In the genomic region with DNA sequence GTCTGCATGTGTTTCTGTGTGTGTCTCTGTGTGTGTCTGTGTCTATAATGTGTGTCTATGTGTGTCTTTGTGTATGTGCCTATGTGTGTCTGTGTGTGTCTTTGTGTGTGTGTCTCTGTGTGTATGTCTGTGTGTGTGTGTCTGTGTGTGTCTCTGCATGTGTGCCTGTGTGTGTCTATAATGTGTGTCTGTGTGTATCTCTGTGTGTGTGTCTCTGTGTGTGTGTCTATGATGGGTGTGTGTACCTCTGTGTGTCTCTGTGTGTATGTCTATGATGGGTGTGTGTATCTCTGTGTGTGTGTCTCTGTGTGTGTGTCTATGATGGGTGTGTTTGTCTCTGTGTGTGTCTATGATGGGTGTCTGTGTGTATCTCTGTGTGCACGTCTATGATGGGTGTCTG, we compare ENCODE assay signal across 18 cellular contexts.
DNase-seq lines count a peak whose midpoint lies in the region; ATAC-seq, FAIRE-seq and TF ChIP-seq lines count a peak whose summit lies in the region.
"Had no signal": no experiment of that assay in that cellular context is flagged by ENCODE, and none has a peak within 500 bp of the region (broad histone marks: within the 10 kb centered on the region; RNA-seq: fewer than 3 reads in every experiment).

No MANE protein-coding gene starts in this region.

- H3K27me3 ChIP-seq in right atrium auricular region = no peaks in the 10 kb centered on the region
- H3K27me3 ChIP-seq in tibial nerve = no peaks in the 10 kb centered on the region

- TF ChIP-seq EP300 in tibial nerve (IDR thresholded peaks at IDR 0.05) = no peak

- intact Hi-C loops in cardiac septum (cut with DNase I) = no loop called here

- H3K9me3 Mint-ChIP-seq in natural killer cell treated with Interleukin-12 subunit alpha and Interleukin-12 subunit beta and Interleukin-15 and Interleukin-18, amount 100 ng/mL, for 72 hours = no peaks in the 10 kb centered on the region
- H3K9me3 Mint-ChIP-seq: GM23338 had no signal

- CTCF ChIA-PET in HEK293T (lab: Yijun Ruan, JAX) = no interaction called here

- ATAC-seq in natural killer cell treated with Interleukin-12 subunit alpha and Interleukin-12 subunit beta and Interleukin-15 and Interleukin-18, amount 100 ng/mL, for 72 hours = peak; percentile 10 to 20
- ATAC-seq: GM23338 had no signal

- H3K36me3 Mint-ChIP-seq in natural killer cell treated with Interleukin-12 subunit alpha and Interleukin-12 subunit beta and Interleukin-15 and Interleukin-18, amount 100 ng/mL, for 72 hours = no peaks in the 10 kb centered on the region

- WGBS in tibial nerve, 2 donors = 71 to 73% methylated on average over 1 of the region's 1 CpG

- H3K9me3 ChIP-seq in right atrium auricular region (no peaks in the 10 kb centered on the region), tibial nerve (no peaks in the 10 kb centered on the region)

- DNase-seq in cardiac septum (ENCODE audit: low spot score) (peak; percentile 5), right atrium auricular region (ENCODE audit: low spot score) (no peak), activated T-cell treated with anti-CD3 and anti-CD28 coated beads for 4 hours (no peak), NCI-H187 treated with DMSO at 0.1 percent for 48 hours (lab: John Stamatoyannopoulos, UW) (no peak), tibial nerve (ENCODE audit: low spot score in 2 of 2) (no peak), HEK293T (ENCODE audit: extremely low spot score) (no peak)
- no peak for DNase-seq in natural killer cell treated with Interleukin-12 subunit alpha and Interleukin-12 subunit beta and Interleukin-15 and Interleukin-18, amount 100 ng/mL, for 72 hours (ENCODE audit: low spot score)
- DNase-seq: NCI-H1092 treated with DMSO at 0.1 percent for 48 hours, NCI-H2081 treated with DMSO at 0.1 percent for 48 hours, NCI-H510A, NCI-H774, Right ventricle myocardium superior had no signal

- H3K4me1 Mint-ChIP-seq in natural killer cell treated with Interleukin-12 subunit alpha and Interleukin-12 subunit beta and Interleukin-15 and Interleukin-18, amount 100 ng/mL, for 72 hours (ENCODE audit: low read depth in 2 of 2) = no peaks in the 10 kb centered on the region
- H3K4me1 Mint-ChIP-seq: B cell had no signal

- no peak overlapping the region for H3K27ac Mint-ChIP-seq in natural killer cell treated with Interleukin-12 subunit alpha and Interleukin-12 subunit beta and Interleukin-15 and Interleukin-18, amount 100 ng/mL, for 72 hours
- H3K27ac Mint-ChIP-seq: B cell, GM23338 had no signal

- H3K27ac ChIP-seq in right atrium auricular region (no peak overlapping the region), tibial nerve (no peak overlapping the region)
- H3K27ac ChIP-seq: HL-60 had no signal

- POLR2A ChIA-PET in HEK293T (lab: Yijun Ruan, JAX) = no interaction called here

- H3K4me1 ChIP-seq in right atrium auricular region (no peaks in the 10 kb centered on the region), tibial nerve (no peaks in the 10 kb centered on the region)

- H3K4me3 Mint-ChIP-seq in natural killer cell treated with Interleukin-12 subunit alpha and Interleukin-12 subunit beta and Interleukin-15 and Interleukin-18, amount 100 ng/mL, for 72 hours = no peak overlapping the region
- H3K4me3 Mint-ChIP-seq: B cell, GM23338 had no signal

- H3K4me3 ChIP-seq in right atrium auricular region (no peak overlapping the region), tibial nerve (no peak overlapping the region)
- H3K4me3 ChIP-seq: GM23338 had no signal

- FAIRE-seq in colon (lab: Jason Lieb, UNC) = peak; percentile 75
- FAIRE-seq: G401.6, RCC 7860 had no signal

- H3K27me3 Mint-ChIP-seq in natural killer cell treated with Interleukin-12 subunit alpha and Interleukin-12 subunit beta and Interleukin-15 and Interleukin-18, amount 100 ng/mL, for 72 hours = peaks cover 0 to under 1% of the 10 kb centered on the region in 2 donors

- H3K36me3 ChIP-seq in right atrium auricular region (no peaks in the 10 kb centered on the region), tibial nerve (no peaks in the 10 kb centered on the region)

- TF ChIP-seq CTCF in right atrium auricular region (IDR thresholded peaks at IDR 0.05) (no peak), tibial nerve (IDR thresholded peaks at IDR 0.05) (no peak)

- TF ChIP-seq POLR2A in tibial nerve (IDR thresholded peaks at IDR 0.05) = no peak

TF ChIP-seq in HEK293T, 16 proteins besides CTCF, POLR2A, EP300 and RAD21:
- no peak for TF ChIP-seq ELF4 (IDR thresholded peaks at IDR 0.05)
- no peak; the same call in 1 of the 2 replicates for TF ChIP-seq CTBP1 (IDR thresholded peaks at IDR 0.05; ENCODE audit: borderline replicate concordance)
- TF ChIP-seq BHLHE40 (IDR thresholded peaks at IDR 0.05; ENCODE audit: borderline replicate concordance) = no peak
- TF ChIP-seq ZNF384 (IDR thresholded peaks at IDR 0.05) = no peak
- no peak for TF ChIP-seq FOXM1 (IDR thresholded peaks at IDR 0.05; ENCODE audit: borderline replicate concordance)
- TF ChIP-seq, protein P1, sequence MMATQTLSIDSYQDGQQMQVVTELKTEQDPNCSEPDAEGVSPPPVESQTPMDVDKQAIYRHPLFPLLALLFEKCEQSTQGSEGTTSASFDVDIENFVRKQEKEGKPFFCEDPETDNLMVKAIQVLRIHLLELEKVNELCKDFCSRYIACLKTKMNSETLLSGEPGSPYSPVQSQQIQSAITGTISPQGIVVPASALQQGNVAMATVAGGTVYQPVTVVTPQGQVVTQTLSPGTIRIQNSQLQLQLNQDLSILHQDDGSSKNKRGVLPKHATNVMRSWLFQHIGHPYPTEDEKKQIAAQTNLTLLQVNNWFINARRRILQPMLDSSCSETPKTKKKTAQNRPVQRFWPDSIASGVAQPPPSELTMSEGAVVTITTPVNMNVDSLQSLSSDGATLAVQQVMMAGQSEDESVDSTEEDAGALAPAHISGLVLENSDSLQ (IDR thresholded peaks at IDR 0.05) = no peak
- TF ChIP-seq ARNT (IDR thresholded peaks at IDR 0.05) = no peak
- no peak for TF ChIP-seq SUZ12 (IDR thresholded peaks at IDR 0.05)
